ENCODE assay signal across 10 cellular contexts in genomic region chr6:152233547-152234320, GRCh38.
A peak's percentile ranks its signal among the peaks of the same experiment; 100 is the strongest.
DNase-seq lines count a peak whose midpoint lies in the region; ATAC-seq, FAIRE-seq and TF ChIP-seq lines count a peak whose summit lies in the region.
"Had no signal": no experiment of that assay in that cellular context is flagged by ENCODE, and none has a peak within 500 bp of the region (broad histone marks: within the 10 kb centered on the region; RNA-seq: fewer than 3 reads in every experiment).

No MANE protein-coding gene starts in this region.

- H3K4me1 ChIP-seq in HepG2 (ENCODE audit: insufficient read depth, low read length) (no peaks in the 10 kb centered on the region), uterus (peaks cover 0 to 12% of the 10 kb centered on the region in 2 donors)

- H3K4me2 ChIP-seq in HepG2 (ENCODE audit: low read depth, low read length): no peak overlapping the region

- H4K20me1 ChIP-seq in HepG2 (ENCODE audit: insufficient read depth, low read length): no peaks in the 10 kb centered on the region

- H3K27ac ChIP-seq in HepG2 (ENCODE audit: extremely low read length, insufficient read depth, low read length) (no peak overlapping the region), uterus (peak overlapping the region; percentile 60 to 62)

- no peak for TF ChIP-seq POLR2A in HepG2 (IDR thresholded peaks at IDR 0.05; ENCODE audit: insufficient read depth in 1 of 2, low read depth in 2 of 2, low read length in 2 of 2)
- TF ChIP-seq POLR2A in uterus (IDR thresholded peaks at IDR 0.05): no peak

- no peaks in the 10 kb centered on the region for H3K9me3 ChIP-seq in HepG2 (ENCODE audit: low read length)
- no peaks in the 10 kb centered on the region for H3K9me3 ChIP-seq in uterus

- no peak for FAIRE-seq in HepG2 (lab: Jason Lieb, UNC)

- intact Hi-C loops in HepG2 (cut with micrococcal nuclease; ENCODE audit: unreplicated experiment): no loop called here
- intact Hi-C loops in uterus (cut with DNase I; ENCODE audit: low total_unique reads): no loop called here

- no peak for TF ChIP-seq RAD21 in HepG2 (CRISPR knock-in tag; IDR thresholded peaks at IDR 0.05)

- POLR2A ChIA-PET in HepG2 (lab: Yijun Ruan, JAX): no interaction called here

- H3K36me3 ChIP-seq in HepG2 (replicated peaks in 1 of 2; ENCODE audit: control insufficient read depth in 1 of 2, insufficient read depth in 2 of 2, low read length in 2 of 2) (no peaks in the 10 kb centered on the region), uterus (no peaks in the 10 kb centered on the region)

- H3K9ac ChIP-seq in HepG2 (ENCODE audit: insufficient read depth, low read depth, low read length): no peak overlapping the region

- no peak overlapping the region for H3K4me3 ChIP-seq in HepG2 (replicated peaks in 1 of 3; ENCODE audit: insufficient read depth in 1 of 3, low read depth in 2 of 3, low read length in 3 of 3)
- no peak overlapping the region for H3K4me3 ChIP-seq in uterus

- in situ Hi-C loops in HepG2 (cut with HindIII; ENCODE audit: extremely low pct_ligation_motif_present, low pct_unique_long_range_greater_than_20kb): no loop called here

- no peak for TF ChIP-seq CTCF in HepG2 (CRISPR knock-in tag; IDR thresholded peaks at IDR 0.05)
- TF ChIP-seq CTCF in uterus (IDR thresholded peaks at IDR 0.05): no peak

- peak; percentile 22 for DNase-seq in stimulated activated CD4-positive, alpha-beta T cell treated with anti-CD3 and anti-CD28 coated beads, Interleukin-15, amount 100 ng/mL, for 24 hours
- DNase-seq in stimulated activated CD4-positive, alpha-beta T cell treated with anti-CD3 and anti-CD28 coated beads, Interleukin-4, amount 100 ng/mL, for 1 hour: no peak
- DNase-seq in activated naive CD4-positive, alpha-beta T cell treated with anti-CD3 and anti-CD28 coated beads, Interleukin-2, amount 50 U/mL, for 16 hours: peak; percentile 24
- no peak for DNase-seq in HepG2 (ENCODE audit: low spot score)
- no peak for DNase-seq in uterus
- DNase-seq in ecto neural progenitor cell (ENCODE audit: low spot score): no peak
- DNase-seq in NCI-H446 (lab: John Stamatoyannopoulos, UW): no peak
- no peak for DNase-seq in NCI-H510A treated with DMSO at 0.1 percent for 48 hours (lab: John Stamatoyannopoulos, UW)
- DNase-seq: KG1, NCI-H2029 treated with DMSO at 0.1 percent for 48 hours had no signal

- no peaks in the 10 kb centered on the region for H3K27me3 ChIP-seq in HepG2 (ENCODE audit: control insufficient read depth in 1 of 2, insufficient read depth in 2 of 2, low read length in 2 of 2)
- H3K27me3 ChIP-seq in uterus: no peaks in the 10 kb centered on the region

- CTCF ChIA-PET in HepG2 (lab: Yijun Ruan, JAX; ENCODE audit: low intra/inter-chr PET ratio, low total read pairs): no interaction called here

- TF ChIP-seq EP300 in HepG2 (IDR thresholded peaks at IDR 0.05; ENCODE audit: low read depth in 2 of 2, low read length in 2 of 2): no peak
- TF ChIP-seq EP300 in HepG2 (CRISPR knock-in tag; IDR thresholded peaks at IDR 0.05; ENCODE audit: borderline replicate concordance): no peak

- WGBS in HepG2 (ENCODE audit: low lambda C conversion rate): 89% methylated on average over 17 of the region's 17 CpGs

- H3K79me2 ChIP-seq in HepG2 (ENCODE audit: insufficient read depth, low read length): no peaks in the 10 kb centered on the region

- H2AFZ ChIP-seq in HepG2 (ENCODE audit: low read length): no peak overlapping the region

- BruUV-seq in HepG2 (replicated peaks; lab: Mats Ljungman, UMichigan): no TSS peak

- no peak for ATAC-seq in HepG2

TF ChIP-seq in HepG2, 621 proteins besides CTCF, POLR2A, EP300 and RAD21:
- TF ChIP-seq MAFK (conservative IDR thresholded peaks at IDR 0.05 in 1 of 2, IDR thresholded peaks at IDR 0.05 in 1 of 2; ENCODE audit: low read length in 2 of 2) (peak; percentile 60 to 83), ZNF20 (CRISPR knock-in tag; IDR thresholded peaks at IDR 0.05) (no peak), MAFF (IDR thresholded peaks at IDR 0.05; ENCODE audit: low read depth, low read length) (peak; percentile 65)
TF ChIP-seq in HepG2: peak in this region for 2.

Comparison
In these comparisons a context has a peak if more than half of its experiments do, and no peak if none do; other contexts are left out.
1. DNase-seq: peak in stimulated activated CD4-positive, alpha-beta T cell treated with anti-CD3 and anti-CD28 coated beads, Interleukin-15, amount 100 ng/mL, for 24 hours (single experiment) and activated naive CD4-positive, alpha-beta T cell treated with anti-CD3 and anti-CD28 coated beads, Interleukin-2, amount 50 U/mL, for 16 hours (single experiment); none in stimulated activated CD4-positive, alpha-beta T cell treated with anti-CD3 and anti-CD28 coated beads, Interleukin-4, amount 100 ng/mL, for 1 hour (single experiment), HepG2 (single experiment), uterus (0 of 2), ecto neural progenitor cell (single experiment), NCI-H446 (0 of 2) and NCI-H510A treated with DMSO at 0.1 percent for 48 hours (single experiment).